17 cellular contexts compared by ENCODE assay signal in genomic region chr3:175301741-175302140, GRCh38.
DNase-seq lines count a peak whose midpoint lies in the region; FAIRE-seq and TF ChIP-seq lines count a peak whose summit lies in the region.
"Had no signal": no experiment of that assay in that cellular context is flagged by ENCODE, and none has a peak within 500 bp of the region (broad histone marks: within the 10 kb centered on the region; RNA-seq: fewer than 3 reads in every experiment).

No MANE protein-coding gene starts in this region.

- peak; percentile 17 for FAIRE-seq in GM12892 (lab: Jason Lieb, UNC)
- FAIRE-seq: A549, D721Med, G401.6, GM12891, GM18507 had no signal

- DNase-seq in NCI-H82 (lab: John Stamatoyannopoulos, UW) (peak; percentile 14), NCI-H82 treated with DMSO at 0.1 percent for 48 hours (lab: John Stamatoyannopoulos, UW; ENCODE audit: unreplicated experiment) (no peak), GM12892 (ENCODE audit: insufficient read length) (no peak), SK-N-DZ (ENCODE audit: low spot score) (peak; percentile 52), hepatic stellate cell (ENCODE audit: low spot score) (no peak)
- DNase-seq: AML-193; Caco-2; Calu3; CD4-positive, alpha-beta T cell; CD8-positive, alpha-beta T cell; DMS79 treated with DMSO at 0.1 percent for 48 hours; GF-D8 had no signal

- TF ChIP-seq POLR2A in GM12892 (IDR thresholded peaks at IDR 0.05; ENCODE audit: low read depth, low read length) = no peak

Comparison
In these comparisons a context has a peak if more than half of its experiments do, and no peak if none do; other contexts are left out.
1. DNase-seq: peak in NCI-H82 (single experiment) and SK-N-DZ (single experiment); none in NCI-H82 treated with DMSO at 0.1 percent for 48 hours (single experiment), GM12892 (single experiment) and hepatic stellate cell (single experiment).